8 cellular contexts compared by ENCODE assay signal in genomic region chr6:165049362-165049761, GRCh38.
A peak's percentile ranks its signal among the peaks of the same experiment; 100 is the strongest.
DNase-seq lines count a peak whose midpoint lies in the region; ATAC-seq, FAIRE-seq and TF ChIP-seq lines count a peak whose summit lies in the region.

No MANE protein-coding gene starts in this region.

- H3K4me3 ChIP-seq in iPS DF 6.9 (ENCODE audit: low read length) = no peak overlapping the region
- no peak overlapping the region for H3K4me3 ChIP-seq in pancreas

- no peak for ATAC-seq in pancreas
- no peak for ATAC-seq in HG02678 (IDR thresholded peaks at IDR 0.05; ENCODE audit: unreplicated experiment)

- H3K4me1 ChIP-seq in iPS DF 6.9 (ENCODE audit: control insufficient read depth, insufficient read depth, low read length) (no peaks in the 10 kb centered on the region), pancreas (no peaks in the 10 kb centered on the region)

- WGBS in iPS DF 6.9 (ENCODE audit: insufficient coverage, insufficient read length) = no CpG with 5 or more reads among the region's 7 CpGs
- 16 to 18% methylated on average over 7 of the region's 7 CpGs for WGBS in pancreas, 2 donors

- no peak for TF ChIP-seq CTCF in pancreas (IDR thresholded peaks at IDR 0.05)

- in situ Hi-C loops in SK-MEL-5 (cut with HindIII; ENCODE audit: low pct_unique_long_range_greater_than_20kb, low sequenced_read_pairs) = no loop called here

- DNase-seq in COLO829 (ENCODE audit: low spot score) = peak; percentile 13
- DNase-seq in H4 (ENCODE audit: low spot score) = peak; percentile 14
- DNase-seq in SK-MEL-5 (ENCODE audit: low read depth, low spot score) = peak; percentile 61
- DNase-seq in iPS DF 6.9 (ENCODE audit: low read depth, low spot score) = peak; percentile 84
- no peak for DNase-seq in activated CD4-positive, CD25-positive, alpha-beta regulatory T cell (lab: John Stamatoyannopoulos, UW)
- DNase-seq in pancreas = no peak
- DNase-seq in NCI-H2107 treated with DMSO at 0.1 percent for 48 hours (lab: John Stamatoyannopoulos, UW; ENCODE audit: unreplicated experiment) = no peak

- intact Hi-C loops in pancreas (cut with DNase I) = no loop called here

- H3K27ac ChIP-seq in iPS DF 6.9 (ENCODE audit: low read length) (no peak overlapping the region), pancreas (no peak overlapping the region)

- H3K36me3 ChIP-seq in iPS DF 6.9 (ENCODE audit: control insufficient read depth, insufficient read depth, low read length) (no peaks in the 10 kb centered on the region), pancreas (no peaks in the 10 kb centered on the region)

- no peak for FAIRE-seq in pancreas (lab: Jason Lieb, UNC)

- no peaks in the 10 kb centered on the region for H3K27me3 ChIP-seq in iPS DF 6.9 (ENCODE audit: control insufficient read depth, insufficient read depth, low read length)
- H3K27me3 ChIP-seq in pancreas = no peaks in the 10 kb centered on the region

- no peaks in the 10 kb centered on the region for H3K9me3 ChIP-seq in iPS DF 6.9 (ENCODE audit: control insufficient read depth, insufficient read depth, low read length)
- H3K9me3 ChIP-seq in pancreas = no peaks in the 10 kb centered on the region

Comparison
In these comparisons a context has a peak if more than half of its experiments do, and no peak if none do; other contexts are left out.
1. DNase-seq: peak in COLO829 (single experiment), H4 (single experiment), SK-MEL-5 (single experiment) and iPS DF 6.9 (single experiment); none in activated CD4-positive, CD25-positive, alpha-beta regulatory T cell (0 of 4), pancreas (0 of 6) and NCI-H2107 treated with DMSO at 0.1 percent for 48 hours (single experiment).